Comparison of ENCODE assay signal across 1 cellular context in genomic region chr20:61387204-61387958, GRCh38.
TF ChIP-seq lines count a peak whose summit lies in the region.

No MANE protein-coding gene starts in this region.

TF ChIP-seq in K562, 482 proteins besides CTCF, POLR2A, EP300 and RAD21 (continued from another document):
- no peak for TF ChIP-seq ZBTB43 (CRISPR knock-in tag; IDR thresholded peaks at IDR 0.05)
- no peak for TF ChIP-seq ETV5 (CRISPR knock-in tag; IDR thresholded peaks at IDR 0.05; ENCODE audit: low read depth)
- no peak for TF ChIP-seq RBM14 (IDR thresholded peaks at IDR 0.05; ENCODE audit: borderline replicate concordance, insufficient read depth, low read depth, low read length)
- no peak for TF ChIP-seq ZNF174 (CRISPR knock-in tag; IDR thresholded peaks at IDR 0.05)
- TF ChIP-seq PCBP2 (IDR thresholded peaks at IDR 0.05; ENCODE audit: low read depth, low read length, poor library complexity, severe bottlenecking): no peak
- no peak for TF ChIP-seq KHSRP (IDR thresholded peaks at IDR 0.05)
- no peak for TF ChIP-seq CC2D1A (IDR thresholded peaks at IDR 0.05)
- no peak for TF ChIP-seq NR0B1 (IDR thresholded peaks at IDR 0.05; ENCODE audit: partially characterized antibody)
- no peak for TF ChIP-seq SETDB1 (IDR thresholded peaks at IDR 0.05; ENCODE audit: low read length)
- TF ChIP-seq MYNN (IDR thresholded peaks at IDR 0.05): no peak
- no peak for TF ChIP-seq MYNN (CRISPR knock-in tag; IDR thresholded peaks at IDR 0.05)
- TF ChIP-seq PHF21A (IDR thresholded peaks at IDR 0.05; ENCODE audit: borderline replicate concordance, low read depth): no peak
- TF ChIP-seq ZFP30 (CRISPR knock-in tag; IDR thresholded peaks at IDR 0.05; ENCODE audit: borderline replicate concordance): no peak
- no peak for TF ChIP-seq ZNF282 (CRISPR knock-in tag; IDR thresholded peaks at IDR 0.05)
- no peak for TF ChIP-seq NUFIP1 (IDR thresholded peaks at IDR 0.05; ENCODE audit: partially characterized antibody)
- no peak for TF ChIP-seq ZNF224 (CRISPR knock-in tag; IDR thresholded peaks at IDR 0.05)
- TF ChIP-seq DEAF1 (CRISPR knock-in tag; IDR thresholded peaks at IDR 0.05): no peak
